In genomic region chr6:1611572-1612385, GRCh38 we compare ENCODE assay signal across 1 cellular context.
TF ChIP-seq lines count a peak whose summit lies in the region.

No MANE protein-coding gene starts in this region.

TF ChIP-seq in HEK293, 187 proteins besides CTCF, POLR2A, EP300 and RAD21 (continued from another document):
- TF ChIP-seq ZBTB26 (tag by site-specific recombination; optimal IDR thresholded peaks at IDR 0.05) (peak; percentile 47), ZXDB (tag by site-specific recombination; IDR thresholded peaks at IDR 0.05) (peak; percentile 40; the same call in 1 of the 2 replicates), WT1 (tag by site-specific recombination; IDR thresholded peaks at IDR 0.05) (peak; percentile 12; the same call in 1 of the 2 replicates), PBX3 (CRISPR knock-in tag; IDR thresholded peaks at IDR 0.05) (peak; percentile 44; the same call in 1 of the 2 replicates), ZBTB17 (tag by site-specific recombination; IDR thresholded peaks at IDR 0.05) (peak; percentile 76), YY2 (tag by site-specific recombination; IDR thresholded peaks at IDR 0.05) (no peak), SP7 (tag by site-specific recombination; IDR thresholded peaks at IDR 0.05) (peak; percentile 22; the same call in 1 of the 2 replicates), HIC1 (tag by site-specific recombination; IDR thresholded peaks at IDR 0.05) (no peak), INSM2 (tag by site-specific recombination; IDR thresholded peaks at IDR 0.05) (0 out of 2 replicates have a peak, but pooled peaks have one; percentile 24), ZEB2 (tag by site-specific recombination; IDR thresholded peaks at IDR 0.05) (0 out of 2 replicates have a peak, but pooled peaks have one; percentile 42), HOXC10 (CRISPR knock-in tag; IDR thresholded peaks at IDR 0.05) (peak; percentile 66; the same call in 1 of the 2 replicates), ZNF600 (tag by site-specific recombination; IDR thresholded peaks at IDR 0.05) (peak; percentile 37; the same call in 1 of the 2 replicates), KLF8 (tag by site-specific recombination; IDR thresholded peaks at IDR 0.05) (no peak)
- TF ChIP-seq, protein P1, sequence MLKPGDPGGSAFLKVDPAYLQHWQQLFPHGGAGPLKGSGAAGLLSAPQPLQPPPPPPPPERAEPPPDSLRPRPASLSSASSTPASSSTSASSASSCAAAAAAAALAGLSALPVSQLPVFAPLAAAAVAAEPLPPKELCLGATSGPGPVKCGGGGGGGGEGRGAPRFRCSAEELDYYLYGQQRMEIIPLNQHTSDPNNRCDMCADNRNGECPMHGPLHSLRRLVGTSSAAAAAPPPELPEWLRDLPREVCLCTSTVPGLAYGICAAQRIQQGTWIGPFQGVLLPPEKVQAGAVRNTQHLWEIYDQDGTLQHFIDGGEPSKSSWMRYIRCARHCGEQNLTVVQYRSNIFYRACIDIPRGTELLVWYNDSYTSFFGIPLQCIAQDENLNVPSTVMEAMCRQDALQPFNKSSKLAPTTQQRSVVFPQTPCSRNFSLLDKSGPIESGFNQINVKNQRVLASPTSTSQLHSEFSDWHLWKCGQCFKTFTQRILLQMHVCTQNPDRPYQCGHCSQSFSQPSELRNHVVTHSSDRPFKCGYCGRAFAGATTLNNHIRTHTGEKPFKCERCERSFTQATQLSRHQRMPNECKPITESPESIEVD (tag by site-specific recombination; IDR thresholded peaks at IDR 0.05) = peak; percentile 96
